Comparison of ENCODE assay signal across 1 cellular context in genomic region chr7:618539-619355, GRCh38.
TF ChIP-seq lines count a peak whose summit lies in the region.

No MANE protein-coding gene starts in this region.

TF ChIP-seq in GM23338, 12 proteins besides CTCF, POLR2A, EP300 and RAD21:
- no peak for TF ChIP-seq REST (IDR thresholded peaks at IDR 0.05; ENCODE audit: unreplicated experiment)
